In genomic region chr20:3922983-3923339, GRCh38 we compare ENCODE assay signal across 1 cellular context.
TF ChIP-seq lines count a peak whose summit lies in the region.

No MANE protein-coding gene starts in this region.

TF ChIP-seq in WTC11, 78 proteins besides CTCF, POLR2A, EP300 and RAD21 (continued from another document):
- TF ChIP-seq ATF2 (CRISPR knock-in tag; IDR thresholded peaks at IDR 0.05; ENCODE audit: borderline replicate concordance, low read depth): no peak
- TF ChIP-seq ESRRA (CRISPR knock-in tag; IDR thresholded peaks at IDR 0.05; ENCODE audit: borderline replicate concordance): no peak
- TF ChIP-seq EMX1 (CRISPR knock-in tag; IDR thresholded peaks at IDR 0.05): no peak
- TF ChIP-seq NFATC4 (CRISPR knock-in tag; IDR thresholded peaks at IDR 0.05): no peak
- no peak for TF ChIP-seq AFF4 (CRISPR knock-in tag; IDR thresholded peaks at IDR 0.05; ENCODE audit: borderline replicate concordance)
TF ChIP-seq in WTC11: peak in this region for 0.
